ENCODE assay signal across 27 cellular contexts in genomic region chr12:91129662-91130362, GRCh38. TPM values are rescaled to one million over a fixed set of nuclear protein-coding genes. Genes with fewer than 3 reads are reported as not detected.
"Had no signal": no experiment of that assay in that cellular context is flagged by ENCODE, and none has a peak within 500 bp of the region (broad histone marks: within the 10 kb centered on the region; RNA-seq: fewer than 3 reads in every experiment).

No MANE protein-coding gene starts in this region.

- ATAC-seq: activated CD4-positive, alpha-beta T cell treated with anti-CD3 and anti-CD28 coated beads for 36 hours; gastroesophageal sphincter; heart left ventricle; left cardiac atrium; right lobe of liver; stimulated activated naive B cell treated with anti-CD40 and anti-IgM and Interleukin-4, amounts not matched to agents 10 μg/mL and 1 μg/mL and 100 μg/mL, for 72 hours had no signal

- FAIRE-seq: urothelium cell line had no signal

- H3K36me3 ChIP-seq: adrenal gland, ascending aorta, brain microvascular endothelial cell, esophagus muscularis mucosa, gastroesophageal sphincter, heart left ventricle, right lobe of liver, transverse colon had no signal

- H3K4me3 ChIP-seq: adrenal gland, ascending aorta, dorsolateral prefrontal cortex, esophagus muscularis mucosa, gastroesophageal sphincter, heart left ventricle, right lobe of liver, transverse colon had no signal

- H3K27ac ChIP-seq: adrenal gland, ascending aorta, brain microvascular endothelial cell, dorsolateral prefrontal cortex, esophagus muscularis mucosa, gastroesophageal sphincter, heart left ventricle, right lobe of liver, transverse colon had no signal

- H3K9me3 ChIP-seq: adrenal gland, ascending aorta, esophagus muscularis mucosa, gastroesophageal sphincter, heart left ventricle, right lobe of liver, transverse colon had no signal

- H3K27me3 ChIP-seq: adrenal gland, ascending aorta, brain microvascular endothelial cell, dorsolateral prefrontal cortex, esophagus muscularis mucosa, gastroesophageal sphincter, heart left ventricle, right lobe of liver, transverse colon had no signal

- H3K4me1 ChIP-seq: adrenal gland, ascending aorta, gastroesophageal sphincter, right lobe of liver had no signal

- DNase-seq: activated B cell treated with CpG ODN at 0.5 μM for 24 hours; activated CD4-positive, alpha-beta T cell treated with anti-CD3 and anti-CD28 coated beads for 36 hours; activated CD4-positive, alpha-beta T cell treated with anti-CD3 and anti-CD28 coated beads, Interleukin-2, amount 50 U/mL, for 4 hours; activated effector memory CD4-positive, alpha-beta T cell treated with anti-CD3 and anti-CD28 coated beads, Interleukin-2, amount 50 U/mL, for 16 hours; activated naive CD4-positive, alpha-beta T cell treated with anti-CD3 and anti-CD28 coated beads, Interleukin-2, amount 10 ng/mL, durations not matched to agents 7 days and 5 days; activated T-cell treated with anti-CD3 and anti-CD28 coated beads for 4 hours; adrenal gland; brain microvascular endothelial cell; caudate nucleus; dorsolateral prefrontal cortex; heart left ventricle; islet precursor cell; left cardiac atrium; occipital lobe; posterior cingulate gyrus; right lobe of liver; stimulated activated CD4-positive, alpha-beta T cell treated with anti-CD3 and anti-CD28 coated beads, Interleukin-2, amount 100 ng/mL, for 48 hours; stimulated activated CD8-positive, alpha-beta memory T cell treated with anti-CD3 and anti-CD28 coated beads, Interleukin-4, amount 100 ng/mL, for 48 hours; stimulated activated naive B cell treated with anti-CD40 and anti-IgM and Interleukin-4, amounts not matched to agents 10 μg/mL and 1 μg/mL and 100 μg/mL, for 72 hours; T-helper 1 cell; T1000; transverse colon had no signal

RNA-seq across cellular contexts. Expression of gene LUM, which starts 18.5 kb away (rescaled TPM):
- total RNA-seq: activated B cell treated with CpG ODN at 0.5 μM for 24 hours; activated CD4-positive, alpha-beta T cell treated with anti-CD3 and anti-CD28 coated beads for 36 hours had no signal

RNA-seq across cellular contexts. Expression of gene DCN, which starts 52.8 kb away (rescaled TPM):
- total RNA-seq: activated B cell treated with CpG ODN at 0.5 μM for 24 hours; activated CD4-positive, alpha-beta T cell treated with anti-CD3 and anti-CD28 coated beads for 36 hours had no signal
- polyA plus RNA-seq: neural cell had no signal
